In genomic region chr4:121096629-121097028, GRCh38 we compare ENCODE assay signal across 8 cellular contexts. TPM values are rescaled to one million over a fixed set of nuclear protein-coding genes. Genes with fewer than 3 reads are reported as not detected.
DNase-seq lines count a peak whose midpoint lies in the region; TF ChIP-seq lines count a peak whose summit lies in the region.

No MANE protein-coding gene starts in this region.

- no peak for TF ChIP-seq EP300 in transverse colon (IDR thresholded peaks at IDR 0.05; ENCODE audit: low read depth)

- no peaks in the 10 kb centered on the region for H3K9me3 ChIP-seq in transverse colon

- no peak overlapping the region for H3K27ac ChIP-seq in transverse colon

- H3K4me3 ChIP-seq in transverse colon, result no peak overlapping the region

- TF ChIP-seq POLR2A in transverse colon (IDR thresholded peaks at IDR 0.05), result no peak

- TF ChIP-seq CTCF in transverse colon (IDR thresholded peaks at IDR 0.05), result peak; percentile 58 to 64 (median 59)

- in situ Hi-C loops in ACHN (cut with HindIII; ENCODE audit: low pct_ligation_motif_present, low pct_unique_long_range_greater_than_20kb, low sequenced_read_pairs), result no loop called here
- in situ Hi-C loops in transverse colon (cut with MboI; ENCODE audit: low pct_ligation_motif_present in 1 of 4, low pct_unique_long_range_greater_than_20kb in 1 of 4, low sequenced_read_pairs in 3 of 4), result loop anchor here in 3 of 4 donors (10.0 to 25.0 kb wide), 2 partner anchors 384 to 932 kb away; no protein-coding TSS in a partner anchor

- DNase-seq in ACHN, result peak; percentile 35
- DNase-seq in HCEC 1CT, result peak; percentile 18
- peak; percentile 37 for DNase-seq in SKM-1 (lab: John Stamatoyannopoulos, UW; ENCODE audit: unreplicated experiment)
- peak; percentile 7 for DNase-seq in glomerular endothelial cell (ENCODE audit: extremely low read depth, low read depth, low spot score)
- no peak for DNase-seq in transverse colon
- no peak for DNase-seq in NK-92 treated with Interleukin-12 subunit alpha and Interleukin-12 subunit beta, amount 100 ng/mL, for 24 hours (lab: John Stamatoyannopoulos, UW)
- DNase-seq in stimulated activated CD4-positive, alpha-beta T cell treated with anti-CD3 and anti-CD28 coated beads, Interleukin-2, amount 100 ng/mL, for 48 hours, result no peak
- DNase-seq in activated T-cell treated with anti-CD3 and anti-CD28 coated beads, Interleukin-2, amount 50 U/mL, for 1 hour, result no peak

- intact Hi-C loops in transverse colon (cut with DNase I; ENCODE audit: low total_unique reads), result loop anchor here (5.0 kb wide), 1 partner anchor 939 kb away; no protein-coding TSS in a partner anchor

- no peaks in the 10 kb centered on the region for H3K27me3 ChIP-seq in transverse colon

- WGBS in transverse colon (ENCODE audit: low coverage in 1 of 2), 2 donors, result 19 to 24% methylated on average over 2 of the region's 2 CpGs

- H3K4me1 ChIP-seq in transverse colon, result no peaks in the 10 kb centered on the region

- H3K36me3 ChIP-seq in transverse colon, result no peaks in the 10 kb centered on the region

RNA-seq across cellular contexts. Expression of gene NDNF, which starts 24.3 kb away (rescaled TPM):
- total RNA-seq in glomerular endothelial cell, result 0.70 TPM in 1 of 2 replicates, not detected in the other
- total RNA-seq in transverse colon, result 1 to 10 TPM; 1.9 to 7.8 (median 4.8) TPM

Comparison
In these comparisons a context has a peak if more than half of its experiments do, and no peak if none do; other contexts are left out.
1. DNase-seq: peak in ACHN (single experiment), HCEC 1CT (single experiment), SKM-1 (single experiment) and glomerular endothelial cell (single experiment); none in transverse colon (single experiment), NK-92 treated with Interleukin-12 subunit alpha and Interleukin-12 subunit beta, amount 100 ng/mL, for 24 hours (single experiment), stimulated activated CD4-positive, alpha-beta T cell treated with anti-CD3 and anti-CD28 coated beads, Interleukin-2, amount 100 ng/mL, for 48 hours (0 of 2) and activated T-cell treated with anti-CD3 and anti-CD28 coated beads, Interleukin-2, amount 50 U/mL, for 1 hour (single experiment).